Comparison of ENCODE assay signal across 8 cellular contexts in the genomic region with DNA sequence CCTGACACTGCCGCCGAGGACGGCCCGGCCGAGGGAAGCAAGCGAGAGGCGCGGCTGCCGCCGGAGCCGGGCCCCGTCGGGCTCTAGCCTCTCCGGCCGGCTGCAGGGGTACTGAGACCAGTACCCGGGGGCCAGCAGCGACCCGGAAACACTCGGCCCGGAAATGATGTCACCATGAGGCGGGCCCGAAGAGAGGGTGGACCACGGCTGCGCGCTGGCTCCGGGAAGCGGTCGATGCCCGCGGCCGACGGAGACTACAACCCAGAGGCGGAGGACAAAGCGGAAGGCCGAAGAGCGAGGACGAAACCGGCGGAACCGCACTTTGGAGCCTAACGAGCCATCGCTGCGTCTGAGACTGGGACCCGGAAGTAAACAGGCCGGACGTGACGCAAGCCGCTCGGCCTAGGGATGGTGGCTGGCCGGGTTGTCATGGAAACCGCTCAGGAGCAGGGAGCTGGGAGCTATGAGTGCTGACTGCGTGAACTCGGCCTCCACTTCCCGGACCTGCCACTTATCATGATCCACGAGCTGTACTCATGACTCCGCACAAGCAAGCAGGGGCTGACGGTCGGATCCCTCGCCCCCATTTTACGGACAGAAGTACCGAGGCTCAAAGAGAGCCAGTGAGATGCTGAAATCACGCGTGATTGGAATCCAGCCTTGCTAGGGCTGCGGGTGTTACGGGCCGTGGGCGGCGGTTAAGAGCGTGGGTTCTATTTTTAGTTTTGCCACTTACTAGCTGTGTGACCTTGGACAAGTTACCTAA. TPM values are rescaled to one million over a fixed set of nuclear protein-coding genes. Genes with fewer than 3 reads are reported as not detected.
DNase-seq lines count a peak whose midpoint lies in the region; ATAC-seq and TF ChIP-seq lines count a peak whose summit lies in the region.

TSS of gene SPATA2 (minus strand) at position 150 of the 766 bp plus-strand sequence. CDS start 7,039 bp downstream, outside the sequence.

- H3K27me3 ChIP-seq in HUES6 (ENCODE audit: control insufficient read depth, insufficient read depth, low read length), result no peaks in the 10 kb centered on the region
- H3K27me3 ChIP-seq in OCI-LY1 (ENCODE audit: insufficient read depth, low read length), result no peaks in the 10 kb centered on the region
- H3K27me3 ChIP-seq in mononuclear cell (ENCODE audit: insufficient read depth, low read length), result no peaks in the 10 kb centered on the region

- H3K9me3 ChIP-seq in HUES6 (ENCODE audit: control insufficient read depth, insufficient read depth, low read depth, low read length), result no peaks in the 10 kb centered on the region
- no peaks in the 10 kb centered on the region for H3K9me3 ChIP-seq in OCI-LY1 (ENCODE audit: low read length)
- no peaks in the 10 kb centered on the region for H3K9me3 ChIP-seq in mononuclear cell (ENCODE audit: low read depth, low read length)

- peaks cover 7% of the 10 kb centered on the region; the same call in 1 of the 2 replicates for H3K79me2 ChIP-seq in OCI-LY1 (ENCODE audit: insufficient read depth, low read length)

- no peak for TF ChIP-seq CTCF in Calu3 (IDR thresholded peaks at IDR 0.05; ENCODE audit: unreplicated experiment)
- TF ChIP-seq CTCF in OCI-LY1 (IDR thresholded peaks at IDR 0.05; ENCODE audit: low read length), result no peak
- no peak for TF ChIP-seq CTCF in epithelial cell of esophagus (IDR thresholded peaks at IDR 0.05; ENCODE audit: insufficient read depth, low read depth, low read length, missing control alignments)

- no peaks in the 10 kb centered on the region for H3F3A ChIP-seq in OCI-LY1 (ENCODE audit: insufficient read depth, low read length)

- peaks cover 50% of the 10 kb centered on the region for H3K4me1 Mint-ChIP-seq in Calu3 (ENCODE audit: low read depth, unreplicated experiment)

- H3K4me3 ChIP-seq in HUES6 (ENCODE audit: low read depth, low read length) (peak within 1 kb of the TSS; percentile 88), OCI-LY1 (ENCODE audit: low read depth, low read length, poor library complexity, severe bottlenecking) (peak within 1 kb of the TSS; percentile 67), epithelial cell of esophagus (ENCODE audit: low read length) (peak within 1 kb of the TSS; percentile 90), mononuclear cell (ENCODE audit: low read length) (peak within 1 kb of the TSS; percentile 86)

- 0 out of 2 replicates have a peak within 1 kb of the TSS, but pooled peaks have one; percentile 32 for H2AFZ ChIP-seq in OCI-LY1 (ENCODE audit: low read length)

- H3K4me1 ChIP-seq in HUES6 (ENCODE audit: control insufficient read depth, insufficient read depth, low read length) (peaks cover 6% of the 10 kb centered on the region), OCI-LY1 (ENCODE audit: insufficient read depth, low read length, severe bottlenecking) (peaks cover 24% of the 10 kb centered on the region), mononuclear cell (ENCODE audit: insufficient read depth, low read length) (peaks cover 35% of the 10 kb centered on the region)

- H3K27ac Mint-ChIP-seq in Calu3 (ENCODE audit: unreplicated experiment), result peak within 1 kb of the TSS; percentile 99

- BruUV-seq in Calu3 (replicated peaks; lab: Mats Ljungman, UMichigan), result no TSS peak

- H3K4me3 Mint-ChIP-seq in Calu3 (ENCODE audit: low read depth, unreplicated experiment), result peak within 1 kb of the TSS; percentile 95

- no peaks in the 10 kb centered on the region for H3K9me3 Mint-ChIP-seq in Calu3 (ENCODE audit: low read depth, unreplicated experiment)

- H3K4me2 ChIP-seq in OCI-LY1 (ENCODE audit: low read length), result peak within 1 kb of the TSS; percentile 77

- intact Hi-C loops in Calu3 (cut with micrococcal nuclease; ENCODE audit: unreplicated experiment), result no loop called here

- H3K36me3 ChIP-seq in HUES6 (ENCODE audit: control insufficient read depth, insufficient read depth, low read length), result no peaks in the 10 kb centered on the region
- H3K36me3 ChIP-seq in OCI-LY1 (ENCODE audit: insufficient read depth, low read length), result 0 out of 2 replicates have a peak, but pooled peaks cover under 1% of the 10 kb centered on the region

- H3K27me3 Mint-ChIP-seq in Calu3 (ENCODE audit: unreplicated experiment), result no peaks in the 10 kb centered on the region

- DNase-seq in Calu3, result peak; percentile 98
- DNase-seq in activated CD8-positive, alpha-beta memory T cell treated with anti-CD3 and anti-CD28 coated beads, Interleukin-2, amount 50 U/mL, for 48 hours, result peak; percentile 98
- peak; percentile 94 for DNase-seq in epithelial cell of esophagus (ENCODE audit: low read depth)
- peak; percentile 87 to 94 for DNase-seq in stimulated activated CD8-positive, alpha-beta memory T cell treated with anti-CD3 and anti-CD28 coated beads, Interleukin-2, amount 100 ng/mL, for 48 hours (ENCODE audit: low read depth in 2 of 2)

- CTCF ChIA-PET in Calu3 (lab: Charles Lee), result interaction anchor here (0.6 to 2.0 kb wide), 10 partner anchors 9 to 303 kb away, joined by 3 to 12 read pairs (median 4); partner anchors contain the start of gene RNF114

- no peaks in the 10 kb centered on the region for H3K9me2 ChIP-seq in OCI-LY1 (ENCODE audit: low read depth, low read length)

- peaks cover 42% of the 10 kb centered on the region for H3K36me3 Mint-ChIP-seq in Calu3 (ENCODE audit: insufficient read depth, unreplicated experiment)

- peak; percentile 84 for ATAC-seq in GM21423 (IDR thresholded peaks at IDR 0.05; ENCODE audit: unreplicated experiment)

- no peaks in the 10 kb centered on the region for H4K20me1 ChIP-seq in OCI-LY1 (ENCODE audit: insufficient read depth, low read length)

- peak within 1 kb of the TSS; percentile 100 for H3K27ac ChIP-seq in HUES6 (ENCODE audit: low read depth, low read length)
- H3K27ac ChIP-seq in OCI-LY1 (ENCODE audit: low read depth, low read length, poor library complexity, severe bottlenecking), result peak within 1 kb of the TSS; percentile 89

- peak within 1 kb of the TSS; percentile 98 for H3K9ac ChIP-seq in HUES6 (ENCODE audit: low read length)
- peak within 1 kb of the TSS; percentile 64 for H3K9ac ChIP-seq in OCI-LY1 (ENCODE audit: low read length)

RNA-seq across cellular contexts. Expression of gene SPATA2, which starts in this region (rescaled TPM):
- total RNA-seq in Calu3 (2022) (16.0 and 16.6 TPM in 2 replicates), mononuclear cell (6.2 TPM)

Comparison
In these comparisons a context has a peak if more than half of its experiments do, and no peak if none do; other contexts are left out.
1. Peak in every context shown above with its lines: DNase-seq, ATAC-seq, H3K4me3 ChIP-seq and H3K27ac ChIP-seq.